10 cellular contexts compared by ENCODE assay signal in the genomic region with DNA sequence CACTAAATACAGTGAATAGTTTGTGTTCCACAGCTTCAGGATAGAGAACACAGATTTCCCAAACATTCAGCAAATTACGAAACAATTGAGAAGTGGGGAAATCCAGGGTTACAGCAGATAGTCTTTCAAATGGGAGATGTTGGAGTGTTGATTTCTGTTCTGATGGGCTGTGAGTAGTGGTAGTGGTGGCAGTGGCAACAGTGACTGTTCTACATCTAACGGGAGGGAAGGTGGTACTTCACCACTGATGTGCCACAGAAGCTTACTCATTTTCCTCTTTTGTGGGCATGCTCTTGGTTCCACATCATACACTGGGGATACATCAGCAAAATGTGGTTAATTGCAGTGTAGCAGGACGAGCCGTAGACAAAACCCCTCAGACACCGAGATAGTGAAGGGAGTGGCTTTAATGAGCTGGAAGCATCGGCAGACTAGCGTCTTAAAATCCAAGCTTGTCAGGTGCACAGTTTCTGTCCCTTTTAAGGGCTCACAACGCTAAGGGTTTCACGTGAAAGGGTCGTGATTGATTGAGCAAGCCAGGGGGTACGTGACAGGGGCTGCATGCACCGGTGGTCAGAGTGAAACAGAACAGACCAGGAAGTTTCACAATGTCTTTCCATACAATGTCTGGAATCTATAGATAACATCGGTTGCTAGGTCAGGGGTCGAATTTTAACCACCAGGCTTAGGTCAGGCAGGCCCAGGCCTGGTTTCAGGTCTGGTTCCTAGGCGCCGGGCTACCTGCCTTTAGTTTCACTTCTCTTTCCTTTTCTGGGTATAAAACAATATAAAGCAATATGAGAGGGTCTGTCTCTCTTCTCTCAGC.
DNase-seq lines count a peak whose midpoint lies in the region; ATAC-seq, FAIRE-seq and TF ChIP-seq lines count a peak whose summit lies in the region.
"Had no signal": no experiment of that assay in that cellular context is flagged by ENCODE, and none has a peak within 500 bp of the region (broad histone marks: within the 10 kb centered on the region; RNA-seq: fewer than 3 reads in every experiment).

No MANE protein-coding gene starts in this region.

- H3K27me3 ChIP-seq in small intestine (ENCODE audit: control insufficient read depth in 2 of 2, insufficient read depth in 2 of 2, low read length in 2 of 2): no peaks in the 10 kb centered on the region
- H3K27me3 ChIP-seq: ovary had no signal

- no peaks in the 10 kb centered on the region for H3K79me2 ChIP-seq in OCI-LY7 (ENCODE audit: insufficient read depth, low read depth, low read length)

- H2AFZ ChIP-seq in OCI-LY7 (ENCODE audit: low read length): peak overlapping the region; percentile 89

- POLR2A ChIA-PET in OCI-LY7 (lab: Charles Lee): interaction anchor here (0.7 to 1.8 kb wide), 4 partner anchors 9 to 472 kb away, joined by 3 to 8 read pairs (median 4); no protein-coding TSS in a partner anchor

- 39 to 67% (median 64%) methylated on average over 16 of the region's 16 CpGs for WGBS in small intestine, 3 donors

- H3K4me1 ChIP-seq in OCI-LY7 (ENCODE audit: insufficient read depth, low read length, poor library complexity, severe bottlenecking) (peaks cover 75% of the 10 kb centered on the region), small intestine (ENCODE audit: control insufficient read depth in 2 of 2, insufficient read depth in 1 of 2, low read depth in 1 of 2, low read length in 1 of 2) (no peaks in the 10 kb centered on the region)

- H3K27ac ChIP-seq in OCI-LY7 (ENCODE audit: low read depth, low read length, poor library complexity, severe bottlenecking) (peak overlapping the region; percentile 84), small intestine (ENCODE audit: low read depth in 1 of 2, low read length in 1 of 2) (no peak overlapping the region)
- H3K27ac ChIP-seq: ovary had no signal

- H3K36me3 Mint-ChIP-seq in activated T-cell treated with anti-CD3 and anti-CD28 coated beads, Interleukin-2, amount 50 U/mL, for 24 hours (ENCODE audit: low read depth): no peaks in the 10 kb centered on the region
- no peaks in the 10 kb centered on the region for H3K36me3 Mint-ChIP-seq in effector memory CD8-positive, alpha-beta T cell (ENCODE audit: insufficient read depth)

- CTCF ChIA-PET in OCI-LY7 (lab: Charles Lee; ENCODE audit: unreplicated experiment): no interaction called here

- H3K9me3 ChIP-seq in OCI-LY7 (ENCODE audit: low read length) (no peaks in the 10 kb centered on the region; the same call in 1 of the 2 replicates), small intestine (ENCODE audit: control insufficient read depth, low read depth) (no peaks in the 10 kb centered on the region)
- H3K9me3 ChIP-seq: ovary had no signal

- peak overlapping the region; percentile 11 for H3K4me3 Mint-ChIP-seq in activated T-cell treated with anti-CD3 and anti-CD28 coated beads, Interleukin-2, amount 50 U/mL, for 24 hours
- H3K4me3 Mint-ChIP-seq in effector memory CD8-positive, alpha-beta T cell: no peak overlapping the region

- no peaks in the 10 kb centered on the region for H3K36me3 ChIP-seq in OCI-LY7 (ENCODE audit: insufficient read depth, low read length)
- H3K36me3 ChIP-seq in small intestine (ENCODE audit: control insufficient read depth in 2 of 2, insufficient read depth in 2 of 2, low read length in 2 of 2): no peaks in the 10 kb centered on the region
- H3K36me3 ChIP-seq: ovary had no signal

- no peak for DNase-seq in activated T-cell treated with anti-CD3 and anti-CD28 coated beads, Interleukin-2, amount 50 U/mL, for 24 hours
- DNase-seq in activated T-cell treated with anti-CD3 and anti-CD28 coated beads for 4 hours (no peak), OCI-LY7 (ENCODE audit: low spot score) (peak; percentile 78), hepatic stellate cell (ENCODE audit: low spot score) (no peak), small intestine (no peak)
- peak; percentile 7 for DNase-seq in stimulated activated CD4-positive, alpha-beta T cell treated with anti-CD3 and anti-CD28 coated beads, Interleukin-4, amount 100 ng/mL, for 24 hours
- DNase-seq in effector memory CD8-positive, alpha-beta T cell: no peak
- DNase-seq: amniotic stem cell, ovary had no signal

- H3K4me1 Mint-ChIP-seq in activated T-cell treated with anti-CD3 and anti-CD28 coated beads, Interleukin-2, amount 50 U/mL, for 24 hours (ENCODE audit: low read depth): peaks cover 11% of the 10 kb centered on the region
- peaks cover 0 to 4% of the 10 kb centered on the region in 2 donors for H3K4me1 Mint-ChIP-seq in effector memory CD8-positive, alpha-beta T cell (ENCODE audit: low read depth in 2 of 2)

- H3K4me2 ChIP-seq in OCI-LY7 (ENCODE audit: low read length): peak overlapping the region; percentile 65

- H3K9me3 Mint-ChIP-seq in activated T-cell treated with anti-CD3 and anti-CD28 coated beads, Interleukin-2, amount 50 U/mL, for 24 hours: no peaks in the 10 kb centered on the region
- H3K9me3 Mint-ChIP-seq in effector memory CD8-positive, alpha-beta T cell: peaks cover 0 to 2% of the 10 kb centered on the region in 2 donors

- peak; percentile 67 for ATAC-seq in HG02938 (IDR thresholded peaks at IDR 0.05; ENCODE audit: unreplicated experiment)
- ATAC-seq in effector memory CD8-positive, alpha-beta T cell (replicated peaks): no peak

- no peaks in the 10 kb centered on the region for H4K20me1 ChIP-seq in OCI-LY7 (ENCODE audit: insufficient read depth, low read length)

- H3K27me3 Mint-ChIP-seq in activated T-cell treated with anti-CD3 and anti-CD28 coated beads, Interleukin-2, amount 50 U/mL, for 24 hours: no peaks in the 10 kb centered on the region
- no peaks in the 10 kb centered on the region for H3K27me3 Mint-ChIP-seq in effector memory CD8-positive, alpha-beta T cell

- H3K4me3 ChIP-seq in OCI-LY7 (ENCODE audit: low read depth, low read length, poor library complexity, severe bottlenecking) (peak overlapping the region; percentile 54), small intestine (ENCODE audit: low read depth in 1 of 2, low read length in 2 of 2) (no peak overlapping the region)
- H3K4me3 ChIP-seq: ovary had no signal

- no TSS peak for BruUV-seq in OCI-LY7 (replicated peaks; lab: Mats Ljungman, UMichigan)

- H3K27ac Mint-ChIP-seq in activated T-cell treated with anti-CD3 and anti-CD28 coated beads, Interleukin-2, amount 50 U/mL, for 24 hours: peak overlapping the region; percentile 4
- no peak overlapping the region for H3K27ac Mint-ChIP-seq in effector memory CD8-positive, alpha-beta T cell

- intact Hi-C loops in OCI-LY7 (cut with micrococcal nuclease; ENCODE audit: unreplicated experiment): no loop called here

- FAIRE-seq in small intestine (lab: Jason Lieb, UNC): no peak

- no peaks in the 10 kb centered on the region for H3K9me2 ChIP-seq in OCI-LY7 (ENCODE audit: insufficient read depth, low read length)

- no peak for TF ChIP-seq CTCF in OCI-LY7 (conservative IDR thresholded peaks at IDR 0.05; ENCODE audit: low read length)

Comparison
In these comparisons a context has a peak if more than half of its experiments do, and no peak if none do; other contexts are left out.
1. DNase-seq: peak in OCI-LY7 (single experiment) and stimulated activated CD4-positive, alpha-beta T cell treated with anti-CD3 and anti-CD28 coated beads, Interleukin-4, amount 100 ng/mL, for 24 hours (single experiment); none in activated T-cell treated with anti-CD3 and anti-CD28 coated beads, Interleukin-2, amount 50 U/mL, for 24 hours (single experiment), activated T-cell treated with anti-CD3 and anti-CD28 coated beads for 4 hours (single experiment), hepatic stellate cell (single experiment), effector memory CD8-positive, alpha-beta T cell (0 of 3) and small intestine (single experiment).